ENCODE assay signal across 24 cellular contexts in genomic region chr1:20318521-20318920, GRCh38. TPM values are rescaled to one million over a fixed set of nuclear protein-coding genes. Genes with fewer than 3 reads are reported as not detected.
"Had no signal": no experiment of that assay in that cellular context is flagged by ENCODE, and none has a peak within 500 bp of the region (broad histone marks: within the 10 kb centered on the region; RNA-seq: fewer than 3 reads in every experiment).

No MANE protein-coding gene starts in this region.

- H3K4me1 ChIP-seq: thyroid gland, tibial nerve, uterus, vagina had no signal

- H3K36me3 ChIP-seq: stomach, suprapubic skin, thoracic aorta, thyroid gland, tibial artery, tibial nerve, transverse colon, upper lobe of left lung, upper lobe of right lung, uterus, vagina had no signal

- H3K27ac ChIP-seq: stomach, suprapubic skin, testis, thoracic aorta, thyroid gland, tibial artery, tibial nerve, transverse colon, upper lobe of left lung, upper lobe of right lung, uterus, vagina had no signal

- H3K9me3 ChIP-seq: stomach, suprapubic skin, testis, thoracic aorta, thyroid gland, tibial artery, tibial nerve, transverse colon, upper lobe of left lung, upper lobe of right lung, uterus, vagina had no signal

- H3K4me3 ChIP-seq: stomach, suprapubic skin, testis, thoracic aorta, thyroid gland, tibial artery, tibial nerve, transverse colon, upper lobe of left lung, upper lobe of right lung, uterus, vagina had no signal

- H3K27me3 ChIP-seq: testis, thyroid gland, transverse colon, upper lobe of left lung, upper lobe of right lung, uterus, vagina had no signal

- DNase-seq: stimulated activated CD4-positive, alpha-beta T cell treated with anti-CD3 and anti-CD28 coated beads, Interleukin-2, amount 100 ng/mL, for 48 hours; stimulated activated CD4-positive, alpha-beta T cell treated with anti-CD3 and anti-CD28 coated beads, Interleukin-4, amount 100 ng/mL, for 1 hour; stimulated activated CD4-positive, alpha-beta T cell treated with anti-CD3 and anti-CD28 coated beads, Interleukin-4, amount 100 ng/mL, for 24 hours; stimulated activated CD4-positive, alpha-beta T cell treated with anti-CD3 and anti-CD28 coated beads, Interleukin-4, amount 100 ng/mL, for 4 hours; stimulated activated CD8-positive, alpha-beta memory T cell treated with anti-CD3 and anti-CD28 coated beads, Interleukin-4, amount 100 ng/mL, for 48 hours; stimulated activated naive B cell treated with anti-CD40 and anti-IgM and Interleukin-4, amounts not matched to agents 10 μg/mL and 1 μg/mL and 100 μg/mL, for 72 hours; stimulated activated naive CD4-positive, alpha-beta T cell; stimulated activated naive CD4-positive, alpha-beta T cell treated with Interleukin-2 at 50 U/mL for 16 hours; stimulated activated naive CD8-positive, alpha-beta T cell treated with anti-CD3 and anti-CD28 coated beads, Interleukin-15, amount 100 ng/mL, for 72 hours; stimulated activated naive CD8-positive, alpha-beta T cell treated with anti-CD3 and anti-CD28 coated beads, Interleukin-15, Interleukin-2, amounts not matched to agents 100 U/mL and 50 U/mL, for 24 hours; stomach; substantia nigra; testis; thyroid gland; tibial artery; transverse colon; trophoblast cell; upper lobe of right lung; uterus had no signal

RNA-seq across cellular contexts. Expression of gene VWA5B1, which starts 27.8 kb away (rescaled TPM):
- polyA plus RNA-seq: stomach had no signal
